Comparison of ENCODE assay signal across 1 cellular context in genomic region chr4:185846550-185847210, GRCh38.
TF ChIP-seq lines count a peak whose summit lies in the region.

No MANE protein-coding gene starts in this region.

TF ChIP-seq in GM23338, 12 proteins besides CTCF, POLR2A, EP300 and RAD21 (continued from another document):
- TF ChIP-seq REST (IDR thresholded peaks at IDR 0.05; ENCODE audit: unreplicated experiment) (no peak), ZNF114 (CRISPR knock-in tag; IDR thresholded peaks at IDR 0.05) (no peak), ZNF331 (CRISPR knock-in tag; IDR thresholded peaks at IDR 0.05; ENCODE audit: low read depth) (no peak), CREB1 (CRISPR knock-in tag; IDR thresholded peaks at IDR 0.05; ENCODE audit: low read depth) (no peak), EZH2phosphoT487 (IDR thresholded peaks at IDR 0.05; ENCODE audit: unreplicated experiment) (no peak), NANOG (IDR thresholded peaks at IDR 0.05; ENCODE audit: borderline replicate concordance) (no peak), STAT1 (IDR thresholded peaks at IDR 0.05; ENCODE audit: unreplicated experiment) (no peak), ZNF462 (CRISPR knock-in tag; IDR thresholded peaks at IDR 0.05) (no peak)
- TF ChIP-seq, protein P1, sequence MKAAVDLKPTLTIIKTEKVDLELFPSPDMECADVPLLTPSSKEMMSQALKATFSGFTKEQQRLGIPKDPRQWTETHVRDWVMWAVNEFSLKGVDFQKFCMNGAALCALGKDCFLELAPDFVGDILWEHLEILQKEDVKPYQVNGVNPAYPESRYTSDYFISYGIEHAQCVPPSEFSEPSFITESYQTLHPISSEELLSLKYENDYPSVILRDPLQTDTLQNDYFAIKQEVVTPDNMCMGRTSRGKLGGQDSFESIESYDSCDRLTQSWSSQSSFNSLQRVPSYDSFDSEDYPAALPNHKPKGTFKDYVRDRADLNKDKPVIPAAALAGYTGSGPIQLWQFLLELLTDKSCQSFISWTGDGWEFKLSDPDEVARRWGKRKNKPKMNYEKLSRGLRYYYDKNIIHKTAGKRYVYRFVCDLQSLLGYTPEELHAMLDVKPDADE (IDR thresholded peaks at IDR 0.05) = no peak
